10 cellular contexts compared by ENCODE assay signal in the genomic region with DNA sequence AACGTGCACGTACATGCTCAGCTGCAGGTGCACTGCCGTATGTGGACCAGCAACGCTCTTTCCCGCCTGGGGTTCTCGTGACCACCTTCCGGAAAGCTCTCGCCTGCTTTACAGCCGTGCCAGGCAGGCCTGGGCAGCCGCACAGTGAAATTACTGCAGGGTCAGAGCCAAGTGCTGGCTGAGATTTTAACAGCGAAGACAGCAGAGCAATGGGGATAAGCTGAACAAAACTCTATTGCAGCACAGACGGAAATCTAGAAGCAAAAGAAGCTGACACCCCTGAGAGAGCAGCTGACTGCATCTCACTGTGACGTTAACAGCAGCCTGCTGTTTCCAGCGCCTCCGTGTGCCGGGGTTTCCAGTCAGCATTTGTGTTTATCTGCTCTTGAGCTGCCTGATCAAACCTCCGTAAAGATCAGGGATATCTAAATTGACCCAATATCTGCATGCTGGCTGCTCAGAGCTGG.
DNase-seq lines count a peak whose midpoint lies in the region; ATAC-seq lines count a peak whose summit lies in the region.
"Had no signal": no experiment of that assay in that cellular context is flagged by ENCODE, and none has a peak within 500 bp of the region (broad histone marks: within the 10 kb centered on the region; RNA-seq: fewer than 3 reads in every experiment).

No MANE protein-coding gene starts in this region.

- H3K36me3 ChIP-seq in CD8-positive, alpha-beta memory T cell (ENCODE audit: insufficient read depth, low read length), result no peaks in the 10 kb centered on the region

- no peak overlapping the region for H3K4me3 Mint-ChIP-seq in CD8-positive, alpha-beta memory T cell

- H3K4me1 Mint-ChIP-seq in CD8-positive, alpha-beta memory T cell, result peaks cover 10 to 24% (median 21%) of the 10 kb centered on the region in 3 donors

- peak overlapping the region in 1 of 8 donors; percentile 14 for H3K27ac Mint-ChIP-seq in CD8-positive, alpha-beta memory T cell
- H3K27ac Mint-ChIP-seq: activated naive CD4-positive, alpha-beta T cell treated with anti-CD3 and anti-CD28 coated beads, Interleukin-2, amount 50 U/mL, for 72 hours; B cell had no signal

- DNase-seq in C1 segment of cervical spinal cord (lab: John Stamatoyannopoulos, UW) (peak in 9 of 14 donors; percentile 35 to 79 (median 63)), RPMI8226 (peak; percentile 78), Right ventricle myocardium inferior (ENCODE audit: missing footprints) (peak; percentile 64), pons (ENCODE audit: low spot score) (peak; percentile 63), activated gamma-delta T cell treated with Interleukin-2 at 50 U/mL for 16 hours (no peak), NCI-H2081 (lab: John Stamatoyannopoulos, UW) (no peak)
- no peak for DNase-seq in CD8-positive, alpha-beta memory T cell

- H3K27ac ChIP-seq in CD8-positive, alpha-beta memory T cell (ENCODE audit: low read depth, low read length), result no peak overlapping the region

- no peaks in the 10 kb centered on the region for H3K9me3 ChIP-seq in CD8-positive, alpha-beta memory T cell (ENCODE audit: low read length)

- peaks cover 10 to 15% of the 10 kb centered on the region in 2 donors for H3K27me3 Mint-ChIP-seq in CD8-positive, alpha-beta memory T cell

- POLR2A ChIA-PET in CD8-positive, alpha-beta memory T cell (lab: Charles Lee), result no interaction called here

- intact Hi-C loops in Right ventricle myocardium inferior (cut with DNase I), result loop anchor here (2.0 to 5.0 kb wide), 4 partner anchors 92 to 297 kb away; a partner anchor contains a TSS

- peaks cover 7% of the 10 kb centered on the region for H3K4me1 ChIP-seq in CD8-positive, alpha-beta memory T cell (ENCODE audit: insufficient read depth, low read length)

- CTCF ChIA-PET in CD8-positive, alpha-beta memory T cell (lab: Charles Lee), result no interaction called here

- H3K9me3 Mint-ChIP-seq in CD8-positive, alpha-beta memory T cell, result no peaks in the 10 kb centered on the region
- H3K9me3 Mint-ChIP-seq: activated naive CD4-positive, alpha-beta T cell treated with anti-CD3 and anti-CD28 coated beads, Interleukin-2, amount 50 U/mL, for 72 hours had no signal

- no peak overlapping the region for H3K4me3 ChIP-seq in CD8-positive, alpha-beta memory T cell (ENCODE audit: low read length)

- no peaks in the 10 kb centered on the region for H3K36me3 Mint-ChIP-seq in CD8-positive, alpha-beta memory T cell
- H3K36me3 Mint-ChIP-seq: activated naive CD4-positive, alpha-beta T cell treated with anti-CD3 and anti-CD28 coated beads, Interleukin-2, amount 50 U/mL, for 72 hours had no signal

- no peaks in the 10 kb centered on the region for H3K27me3 ChIP-seq in CD8-positive, alpha-beta memory T cell (ENCODE audit: insufficient read depth, low read length, poor library complexity, severe bottlenecking)

- ATAC-seq in Right ventricle myocardium inferior (peak; percentile 62), HG03469 (IDR thresholded peaks at IDR 0.05; ENCODE audit: unreplicated experiment) (no peak)

Comparison
In these comparisons a context has a peak if more than half of its experiments do, and no peak if none do; other contexts are left out.
1. DNase-seq: peak in C1 segment of cervical spinal cord (9 of 14), RPMI8226 (single experiment), Right ventricle myocardium inferior (single experiment) and pons (single experiment); none in activated gamma-delta T cell treated with Interleukin-2 at 50 U/mL for 16 hours (single experiment), NCI-H2081 (0 of 2) and CD8-positive, alpha-beta memory T cell (0 of 5).